Comparison of ENCODE assay signal across 14 cellular contexts in the genomic region with DNA sequence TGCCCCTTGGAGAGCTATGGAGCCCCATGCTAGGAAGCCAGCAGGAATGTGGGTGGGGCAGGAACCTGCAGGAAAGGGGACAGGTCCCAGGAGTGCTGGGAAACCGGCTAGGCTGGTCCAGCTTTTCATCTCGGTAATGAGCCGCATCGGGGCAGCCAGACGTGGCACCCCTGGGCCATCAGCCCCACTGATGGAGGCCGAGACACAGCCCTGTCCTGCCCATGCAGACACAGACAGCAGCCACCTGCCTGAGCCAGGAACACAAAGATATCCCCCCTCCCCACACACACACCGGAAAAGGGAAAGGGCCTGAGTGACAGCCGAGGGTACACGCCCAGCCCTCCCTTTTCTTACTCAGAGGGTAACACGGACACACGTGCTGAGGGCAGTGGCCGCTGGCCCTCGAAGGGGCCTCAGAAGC. TPM values are rescaled to one million over a fixed set of nuclear protein-coding genes. Genes with fewer than 3 reads are reported as not detected.
DNase-seq lines count a peak whose midpoint lies in the region; ATAC-seq lines count a peak whose summit lies in the region.
"Had no signal": no experiment of that assay in that cellular context is flagged by ENCODE, and none has a peak within 500 bp of the region (broad histone marks: within the 10 kb centered on the region; RNA-seq: fewer than 3 reads in every experiment).

No MANE protein-coding gene starts in this region.

- H4K8ac ChIP-seq in trophoblast cell (ENCODE audit: low read depth, low read length): peak overlapping the region; percentile 23

- no peak overlapping the region for H2BK12ac ChIP-seq in trophoblast cell (ENCODE audit: low read length)

- no peaks in the 10 kb centered on the region for H3K36me3 ChIP-seq in trophoblast cell (ENCODE audit: control insufficient read depth in 1 of 2, insufficient read depth in 2 of 2, low read length in 2 of 2)
- no peaks in the 10 kb centered on the region for H3K36me3 ChIP-seq in HAP-1 (replicated peaks)
- H3K36me3 ChIP-seq: SJCRH30 had no signal

- no peak overlapping the region for H3K27ac ChIP-seq in trophoblast cell (ENCODE audit: low read depth, low read length)
- H3K27ac ChIP-seq: GM23248, SJCRH30 had no signal

- no CpG with 5 or more reads among the region's 13 CpGs for WGBS in trophoblast cell (ENCODE audit: extremely low coverage, insufficient coverage, insufficient read length)

- H2BK5ac ChIP-seq in trophoblast cell (ENCODE audit: low read depth, low read length, poor library complexity): no peak overlapping the region

- H3K18ac ChIP-seq in trophoblast cell (ENCODE audit: low read length): no peak overlapping the region

- peak; percentile 34 for DNase-seq in D341Med (ENCODE audit: low spot score)
- DNase-seq in NCI-H510A treated with DMSO at 0.1 percent for 48 hours (lab: John Stamatoyannopoulos, UW): peak; percentile 90
- DNase-seq in iPS-NIHi11 (ENCODE audit: low spot score): peak; percentile 65
- DNase-seq in trophoblast cell: peak in 1 of 2 donors; percentile 41
- DNase-seq in HAP-1 (ENCODE audit: low spot score in 2 of 2): no peak
- no peak for DNase-seq in COLO668 (lab: John Stamatoyannopoulos, UW; ENCODE audit: unreplicated experiment)
- DNase-seq in foreskin melanocyte: no peak
- DNase-seq: CD8-positive, alpha-beta T cell; GM23248; naive B cell; NCI-H2029; SJCRH30; stimulated activated naive CD8-positive, alpha-beta T cell treated with anti-CD3 and anti-CD28 coated beads, Interleukin-15, amount 100 ng/mL, for 72 hours had no signal

- no peaks in the 10 kb centered on the region for H3K79me1 ChIP-seq in trophoblast cell (ENCODE audit: low read length)

- no peaks in the 10 kb centered on the region for H3K79me2 ChIP-seq in trophoblast cell (ENCODE audit: control insufficient read depth, insufficient read depth, low read length, poor library complexity)

- no peak for ATAC-seq in HG02885 (IDR thresholded peaks at IDR 0.05; ENCODE audit: poor library complexity, unreplicated experiment)
- ATAC-seq: CD8-positive, alpha-beta T cell; stimulated activated naive CD8-positive, alpha-beta T cell treated with anti-CD3 and anti-CD28 coated beads, Interleukin-15, amount 100 ng/mL, for 72 hours had no signal

- no peak overlapping the region for H3K4me2 ChIP-seq in trophoblast cell (ENCODE audit: low read length)

- H2AK5ac ChIP-seq in trophoblast cell (ENCODE audit: low read length): no peak overlapping the region

- H3K27me3 ChIP-seq in trophoblast cell (ENCODE audit: insufficient read depth, low read length): no peaks in the 10 kb centered on the region
- H3K27me3 ChIP-seq in HAP-1 (ENCODE audit: low read depth): no peaks in the 10 kb centered on the region
- H3K27me3 ChIP-seq: SJCRH30 had no signal

- H3K9ac ChIP-seq in trophoblast cell (ENCODE audit: low read length): no peak overlapping the region
- H3K9ac ChIP-seq: GM23248 had no signal

- H2BK120ac ChIP-seq in trophoblast cell (ENCODE audit: insufficient read depth, low read length, poor library complexity): no peak overlapping the region

- no peak overlapping the region for H3K14ac ChIP-seq in trophoblast cell (ENCODE audit: low read length)

- H4K12ac ChIP-seq in trophoblast cell (ENCODE audit: low read depth, low read length): no peak overlapping the region

- H4K91ac ChIP-seq in trophoblast cell (ENCODE audit: low read depth, low read length): peak overlapping the region; percentile 40

- H2AFZ ChIP-seq in trophoblast cell (ENCODE audit: insufficient read depth, low read length, poor library complexity): peak overlapping the region; percentile 5
- H2AFZ ChIP-seq: GM23248 had no signal

- peaks cover 6 to 11% of the 10 kb centered on the region in 2 experiments for H3K4me1 ChIP-seq in trophoblast cell (ENCODE audit: control insufficient read depth in 1 of 2, insufficient read depth in 2 of 2, low read length in 2 of 2)
- no peaks in the 10 kb centered on the region for H3K4me1 ChIP-seq in HAP-1

- H3K4me3 ChIP-seq in trophoblast cell (ENCODE audit: low read depth, low read length) (no peak overlapping the region), HAP-1 (no peak overlapping the region)
- H3K4me3 ChIP-seq: GM23248, SJCRH30 had no signal

- in situ Hi-C loops in HAP-1 (cut with MboI; ENCODE audit: low sequenced_read_pairs): no loop called here

- no peak overlapping the region for H3K4ac ChIP-seq in trophoblast cell (ENCODE audit: low read depth, low read length)

- no peak overlapping the region for H3K23ac ChIP-seq in trophoblast cell (ENCODE audit: low read length)

- H3K9me3 ChIP-seq in trophoblast cell (ENCODE audit: insufficient read depth, low read depth, low read length): no peaks in the 10 kb centered on the region
- H3K9me3 ChIP-seq in HAP-1: no peaks in the 10 kb centered on the region
- H3K9me3 ChIP-seq: SJCRH30 had no signal

RNA-seq across cellular contexts. Expression of gene PPL, which starts 18.1 kb away (rescaled TPM):
- 10.3 and 10.5 TPM in 2 replicates for polyA plus RNA-seq in trophoblast cell (2013)

RNA-seq across cellular contexts. Expression of gene SEC14L5, which starts 39.3 kb away (rescaled TPM):
- 0.01 and 0.03 TPM in 2 replicates for polyA plus RNA-seq in trophoblast cell (2013)
- polyA plus RNA-seq: GM23248 had no signal

Comparison
In these comparisons a context has a peak if more than half of its experiments do, and no peak if none do; other contexts are left out.
1. DNase-seq: peak in D341Med (single experiment), NCI-H510A treated with DMSO at 0.1 percent for 48 hours (single experiment) and iPS-NIHi11 (single experiment); none in HAP-1 (0 of 2), COLO668 (single experiment) and foreskin melanocyte (single experiment).